ENCODE assay signal across 9 cellular contexts in genomic region chr17:45370949-45371413, GRCh38. TPM values are rescaled to one million over a fixed set of nuclear protein-coding genes. Genes with fewer than 3 reads are reported as not detected.
DNase-seq lines count a peak whose midpoint lies in the region; ATAC-seq, FAIRE-seq and TF ChIP-seq lines count a peak whose summit lies in the region.
"Had no signal": no experiment of that assay in that cellular context is flagged by ENCODE, and none has a peak within 500 bp of the region (broad histone marks: within the 10 kb centered on the region; RNA-seq: fewer than 3 reads in every experiment).

No MANE protein-coding gene starts in this region.

- H3K18ac ChIP-seq in mesendoderm (ENCODE audit: low read length) = peak overlapping the region; percentile 78

- TF ChIP-seq EP300 in K562 (IDR thresholded peaks at IDR 0.05; ENCODE audit: low read length) = no peak

- in situ Hi-C loops in K562 (cut with MboI) = no loop called here

- no peak overlapping the region for H3K4me2 ChIP-seq in K562 (ENCODE audit: insufficient read depth, low read length)
- H3K4me2 ChIP-seq in mesendoderm (ENCODE audit: low read length) = no peak overlapping the region

- CTCF ChIA-PET in A673 (lab: Charles Lee) (no interaction called here), K562 (lab: Yijun Ruan, JAX; ENCODE audit: low intra/inter-chr PET ratio) (no interaction called here)
- CTCF ChIA-PET in activated CD8-positive, alpha-beta T cell treated with anti-CD3 and anti-CD28 coated beads, Interleukin-2, amount 10 ng/mL, durations not matched to agents 7 days and 5 days (lab: Charles Lee) = interaction anchor here (0.7 to 2.5 kb wide), 5 partner anchors 15 to 236 kb away, joined by 3 to 10 read pairs (median 6); partner anchors contain the start of genes ACBD4 and MAP3K14

- peak overlapping the region; percentile 34 for H2AFZ ChIP-seq in K562 (ENCODE audit: low read depth, low read length)

- H3K27ac Mint-ChIP-seq in HFFc6 (peak overlapping the region; percentile 99), glutamatergic neuron (ENCODE audit: unreplicated experiment) (no peak overlapping the region)
- H3K27ac Mint-ChIP-seq in activated CD8-positive, alpha-beta T cell treated with anti-CD3 and anti-CD28 coated beads, Interleukin-2, amount 10 ng/mL, durations not matched to agents 7 days and 5 days = no peak overlapping the region

- H2BK15ac ChIP-seq in mesendoderm (replicated peaks; ENCODE audit: low read depth) = no peak overlapping the region

- H2BK120ac ChIP-seq in mesendoderm (ENCODE audit: low read depth, low read length) = peak overlapping the region; percentile 85

- peaks cover 1% of the 10 kb centered on the region; the same call in 1 of the 2 replicates for H3K27me3 Mint-ChIP-seq in HFFc6 (ENCODE audit: insufficient read depth)
- H3K27me3 Mint-ChIP-seq in activated CD8-positive, alpha-beta T cell treated with anti-CD3 and anti-CD28 coated beads, Interleukin-2, amount 10 ng/mL, durations not matched to agents 7 days and 5 days (ENCODE audit: low read depth) = peaks cover 14% of the 10 kb centered on the region
- peaks cover 1% of the 10 kb centered on the region for H3K27me3 Mint-ChIP-seq in glutamatergic neuron (ENCODE audit: unreplicated experiment)

- TF ChIP-seq POLR2A in K562 (conservative IDR thresholded peaks at IDR 0.05) = no peak

- 51% methylated on average over 8 of the region's 8 CpGs for WGBS in K562 (ENCODE audit: insufficient coverage, low coverage, missing lambda C conversion rate)
- WGBS in mesendoderm (ENCODE audit: extremely low coverage, insufficient coverage, low lambda C conversion rate) = no CpG with 5 or more reads among the region's 8 CpGs

- H4K8ac ChIP-seq in mesendoderm (ENCODE audit: low read depth, low read length) = no peak overlapping the region

- no peaks in the 10 kb centered on the region for H3K9me1 ChIP-seq in K562 (ENCODE audit: control insufficient read depth, insufficient read depth, low read length)

- H3K27me3 ChIP-seq in A673 (replicated peaks; ENCODE audit: insufficient read depth, low read depth, low read length, poor library complexity) = no peaks in the 10 kb centered on the region
- no peaks in the 10 kb centered on the region for H3K27me3 ChIP-seq in K562 (ENCODE audit: control insufficient read depth in 2 of 2, insufficient read depth in 2 of 2, low read length in 2 of 2)
- H3K27me3 ChIP-seq in mesendoderm (ENCODE audit: insufficient read depth, low read length, poor library complexity) = no peaks in the 10 kb centered on the region

- H3K36me3 ChIP-seq in A673 (ENCODE audit: insufficient read depth, low read length, poor library complexity, severe bottlenecking) (no peaks in the 10 kb centered on the region), K562 (ENCODE audit: control insufficient read depth, insufficient read depth, low read length) (no peaks in the 10 kb centered on the region), mesendoderm (ENCODE audit: control insufficient read depth, insufficient read depth, low read length) (no peaks in the 10 kb centered on the region)

- no peak for TF ChIP-seq RAD21 in K562 (CRISPR knock-in tag; conservative IDR thresholded peaks at IDR 0.05 in 1 of 2, IDR thresholded peaks at IDR 0.05 in 1 of 2)

- H3K9ac ChIP-seq in K562 (ENCODE audit: insufficient read depth in 1 of 2, low read depth in 2 of 2, low read length in 2 of 2) (no peak overlapping the region), mesendoderm (ENCODE audit: low read length) (no peak overlapping the region)

- TF ChIP-seq CTCF in A673 (conservative IDR thresholded peaks at IDR 0.05; ENCODE audit: low read depth, low read length) (no peak), HFFc6 (IDR thresholded peaks at IDR 0.05) (peak; percentile 31), K562 (IDR thresholded peaks at IDR 0.05 in 2 of 3, conservative IDR thresholded peaks at IDR 0.05 in 1 of 3; ENCODE audit: insufficient read depth in 2 of 3, low read depth in 1 of 3, low read length in 3 of 3) (no peak), glutamatergic neuron (IDR thresholded peaks at IDR 0.05; ENCODE audit: partially characterized antibody, unreplicated experiment) (no peak)

- H3K4ac ChIP-seq in mesendoderm (ENCODE audit: low read depth, low read length) = peak overlapping the region; percentile 60

- H4K5ac ChIP-seq in mesendoderm (ENCODE audit: low read length) = no peak overlapping the region

- H3K23ac ChIP-seq in mesendoderm (ENCODE audit: low read length) = no peak overlapping the region

- H3K4me3 ChIP-seq in A673 (ENCODE audit: low read depth, low read length, poor library complexity, severe bottlenecking) (peak overlapping the region; percentile 25), K562 (no peak overlapping the region), mesendoderm (ENCODE audit: low read length) (no peak overlapping the region)

- no peak overlapping the region for H2BK5ac ChIP-seq in mesendoderm (ENCODE audit: low read length)

- H3K9me3 Mint-ChIP-seq in HFFc6 (no peaks in the 10 kb centered on the region), glutamatergic neuron (ENCODE audit: unreplicated experiment) (peaks cover 1% of the 10 kb centered on the region)
- no peaks in the 10 kb centered on the region for H3K9me3 Mint-ChIP-seq in activated CD8-positive, alpha-beta T cell treated with anti-CD3 and anti-CD28 coated beads, Interleukin-2, amount 10 ng/mL, durations not matched to agents 7 days and 5 days (ENCODE audit: insufficient read depth)

- no peaks in the 10 kb centered on the region for H3K79me1 ChIP-seq in mesendoderm (ENCODE audit: low read length)

- FAIRE-seq in K562 (lab: Jason Lieb, UNC) = no peak

- ATAC-seq in K562 = no peak
- ATAC-seq in GM19397 (IDR thresholded peaks at IDR 0.05; ENCODE audit: unreplicated experiment) = no peak
- ATAC-seq in activated CD8-positive, alpha-beta T cell treated with anti-CD3 and anti-CD28 coated beads, Interleukin-2, amount 10 ng/mL, durations not matched to agents 7 days and 5 days = no peak

- H3K4me1 Mint-ChIP-seq in HFFc6 (ENCODE audit: low read depth) = peaks cover 60% of the 10 kb centered on the region
- H3K4me1 Mint-ChIP-seq in activated CD8-positive, alpha-beta T cell treated with anti-CD3 and anti-CD28 coated beads, Interleukin-2, amount 10 ng/mL, durations not matched to agents 7 days and 5 days (ENCODE audit: low read depth) = peaks cover 13% of the 10 kb centered on the region
- H3K4me1 Mint-ChIP-seq in glutamatergic neuron (ENCODE audit: low read depth, unreplicated experiment) = peaks cover 2% of the 10 kb centered on the region

- H3K4me3 Mint-ChIP-seq in HFFc6 (peak overlapping the region; percentile 55), glutamatergic neuron (ENCODE audit: unreplicated experiment) (no peak overlapping the region)
- H3K4me3 Mint-ChIP-seq in activated CD8-positive, alpha-beta T cell treated with anti-CD3 and anti-CD28 coated beads, Interleukin-2, amount 10 ng/mL, durations not matched to agents 7 days and 5 days = no peak overlapping the region

- peaks cover 7% of the 10 kb centered on the region for H3K4me1 ChIP-seq in A673 (ENCODE audit: insufficient read depth, low read length, poor library complexity, severe bottlenecking)
- H3K4me1 ChIP-seq in K562 (replicated peaks in 1 of 2; ENCODE audit: control insufficient read depth in 2 of 2, insufficient read depth in 2 of 2, low read length in 2 of 2) = peaks cover 0 to 18% of the 10 kb centered on the region in 2 experiments; a peak in 3 of 5 replicates
- H3K4me1 ChIP-seq in mesendoderm (ENCODE audit: control insufficient read depth, low read depth, low read length) = no peaks in the 10 kb centered on the region

- H3K9me3 ChIP-seq in A673 (ENCODE audit: low read depth, low read length, poor library complexity, severe bottlenecking) = no peaks in the 10 kb centered on the region
- H3K9me3 ChIP-seq in K562 (replicated peaks; ENCODE audit: control insufficient read depth, insufficient read depth, low read depth, low read length) = no peaks in the 10 kb centered on the region; the same call in 1 of the 2 replicates

- DNase-seq in A673 (ENCODE audit: low spot score) (peak; percentile 35), HFFc6 (peak; percentile 21), K562 (ENCODE audit: extremely low read depth in 1 of 4, low spot score in 3 of 4) (no peak), mesendoderm (no peak), D341Med (ENCODE audit: low spot score) (no peak), glutamatergic neuron (no peak)
- DNase-seq in activated CD8-positive, alpha-beta T cell treated with anti-CD3 and anti-CD28 coated beads, Interleukin-2, amount 10 ng/mL, durations not matched to agents 7 days and 5 days = no peak
- DNase-seq: DMS153 had no signal

- H3K27ac ChIP-seq in A673 (ENCODE audit: low read depth, low read length, poor library complexity, severe bottlenecking) (peak overlapping the region; percentile 45), K562 (ENCODE audit: extremely low read depth, low read depth, low read length) (no peak overlapping the region), mesendoderm (ENCODE audit: low read depth, low read length) (peak overlapping the region; percentile 92)

- no TSS peak for BruUV-seq in A673 (replicated peaks; lab: Mats Ljungman, UMichigan)
- no TSS peak for BruUV-seq in K562 (replicated peaks; lab: Mats Ljungman, UMichigan)

- H4K20me1 ChIP-seq in K562 (replicated peaks; ENCODE audit: control insufficient read depth, insufficient read depth, low read length) = no peaks in the 10 kb centered on the region

- peak overlapping the region; percentile 19 for H3K56ac ChIP-seq in mesendoderm (ENCODE audit: low read length)

- no peaks in the 10 kb centered on the region for H3K36me3 Mint-ChIP-seq in HFFc6 (ENCODE audit: low read depth)
- no peaks in the 10 kb centered on the region for H3K36me3 Mint-ChIP-seq in activated CD8-positive, alpha-beta T cell treated with anti-CD3 and anti-CD28 coated beads, Interleukin-2, amount 10 ng/mL, durations not matched to agents 7 days and 5 days (ENCODE audit: low read depth)
- H3K36me3 Mint-ChIP-seq in glutamatergic neuron (ENCODE audit: unreplicated experiment) = no peaks in the 10 kb centered on the region

- POLR2A ChIA-PET in A673 (lab: Charles Lee; ENCODE audit: low non-redundant PET) = interaction anchor here (0.5 kb wide), 1 partner anchor 328 kb away, joined by 7 read pairs; no protein-coding TSS in a partner anchor
- POLR2A ChIA-PET in K562 (lab: Yijun Ruan, JAX) = interaction anchor here (0.6 to 1.3 kb wide), 2 partner anchors 222 to 657 kb away, joined by 3 read pairs; no protein-coding TSS in a partner anchor
- POLR2A ChIA-PET in activated CD8-positive, alpha-beta T cell treated with anti-CD3 and anti-CD28 coated beads, Interleukin-2, amount 10 ng/mL, durations not matched to agents 7 days and 5 days (lab: Charles Lee) = no interaction called here

- intact Hi-C loops in A673 (cut with micrococcal nuclease; ENCODE audit: unreplicated experiment) = loop anchor here (10.0 kb wide), 1 partner anchor 56 kb away; the partner anchor contains the start of gene MAP3K14
- intact Hi-C loops in K562 (cut with micrococcal nuclease) = no loop called here

- no peak overlapping the region for H2AK5ac ChIP-seq in mesendoderm (ENCODE audit: low read length)

- H3K79me2 ChIP-seq in K562 (ENCODE audit: control insufficient read depth, insufficient read depth, low read length) (no peaks in the 10 kb centered on the region), mesendoderm (ENCODE audit: control insufficient read depth, insufficient read depth, low read length) (no peaks in the 10 kb centered on the region)

RNA-seq across cellular contexts. Expression of gene MAP3K14, which starts 54.2 kb away (rescaled TPM):
- total RNA-seq in A673 (2021) = 3.0 and 5.5 TPM in 2 replicates
- 1 to 10 TPM; 5.6 to 8.8 (median 6.6) TPM for total RNA-seq in HFFc6 (2021; fragmentation: NEBNext Ultra II Directional; extraction: Animal tissue kit (Norgen Biotek cat#: 25700))
- total RNA-seq in K562 (2011; cell fraction: chromatin; rRNA removed; ENCODE audit: low replicate concordance) = 11.9 and 31.3 TPM in 2 replicates
- total RNA-seq in K562 (2011; cell fraction: nucleolus; rRNA removed) = 14.3 and 19.3 TPM in 2 replicates
- total RNA-seq in K562 (2011; cell fraction: nucleoplasm; rRNA removed) = 11.7 and 12.4 TPM in 2 replicates
- total RNA-seq in K562 (2014; rRNA removed) = 2.9 and 4.8 TPM in 2 replicates
- 0.99 and 1.8 TPM in 2 replicates for total RNA-seq in K562 (2014; rRNA removed; fragmentation: Illumina TruSeq; extraction: Trizol)
- total RNA-seq in K562 (2015; rRNA removed; fragmentation: Illumina TruSeq; extraction: Trizol) = 3.2 and 3.5 TPM in 2 replicates
- 7.9 and 8.7 TPM in 2 replicates for total RNA-seq in K562 (2021)
- 5.3 and 7.5 TPM in 2 replicates for polyA plus RNA-seq in K562 (2011; rRNA removed)
- polyA plus RNA-seq in K562 (2011; cell fraction: cytosol; rRNA removed) = 6.5 and 9.0 TPM in 2 replicates
- polyA plus RNA-seq in K562 (2011; cell fraction: nucleus; rRNA removed) = 16.1 and 28.3 TPM in 2 replicates
- 3.6 and 5.4 TPM in 2 replicates for polyA plus RNA-seq in K562 (2012)
- polyA plus RNA-seq in K562 (2014; fragmentation: Illumina TruSeq; extraction: Trizol) = 3.7 and 3.9 TPM in 2 replicates
- under 1 TPM; 0.45 to 0.56 TPM for polyA plus RNA-seq in K562 (2014; fragmentation: Nextera tagmentation; extraction: Ambion mirVana)
- polyA plus RNA-seq in K562 (2014; rRNA removed) = 4.9 TPM in 2 replicates
- polyA minus RNA-seq in K562 (2011; rRNA and poly(A)+ RNA removed) = 3.2 and 6.0 TPM in 2 replicates
- 4.9 and 5.2 TPM in 2 replicates for polyA minus RNA-seq in K562 (2011; cell fraction: cytosol; rRNA and poly(A)+ RNA removed)
- 7.8 and 8.2 TPM in 2 replicates for polyA minus RNA-seq in K562 (2011; cell fraction: nucleus; rRNA and poly(A)+ RNA removed)
- 1.6 TPM for polyA plus RNA-seq in mesendoderm (2013, experiment 1 of 2)
- polyA plus RNA-seq in mesendoderm (2013, experiment 2 of 2) = 2.0 TPM
- total RNA-seq in activated CD8-positive, alpha-beta T cell treated with anti-CD3 and anti-CD28 coated beads, Interleukin-2, amount 10 ng/mL, durations not matched to agents 7 days and 5 days = 10 to 100 TPM; 17.5 to 23.8 TPM
- total RNA-seq in glutamatergic neuron (ENCODE audit: unreplicated experiment) = 5.7 TPM

Comparison
In these comparisons a context has a peak if more than half of its experiments do, and no peak if none do; other contexts are left out.
1. DNase-seq: peak in A673 (single experiment) and HFFc6 (single experiment); none in K562 (0 of 4), mesendoderm (single experiment), D341Med (single experiment), activated CD8-positive, alpha-beta T cell treated with anti-CD3 and anti-CD28 coated beads, Interleukin-2, amount 10 ng/mL, durations not matched to agents 7 days and 5 days (single experiment) and glutamatergic neuron (single experiment).